ENCODE assay signal across 8 cellular contexts in the genomic region with DNA sequence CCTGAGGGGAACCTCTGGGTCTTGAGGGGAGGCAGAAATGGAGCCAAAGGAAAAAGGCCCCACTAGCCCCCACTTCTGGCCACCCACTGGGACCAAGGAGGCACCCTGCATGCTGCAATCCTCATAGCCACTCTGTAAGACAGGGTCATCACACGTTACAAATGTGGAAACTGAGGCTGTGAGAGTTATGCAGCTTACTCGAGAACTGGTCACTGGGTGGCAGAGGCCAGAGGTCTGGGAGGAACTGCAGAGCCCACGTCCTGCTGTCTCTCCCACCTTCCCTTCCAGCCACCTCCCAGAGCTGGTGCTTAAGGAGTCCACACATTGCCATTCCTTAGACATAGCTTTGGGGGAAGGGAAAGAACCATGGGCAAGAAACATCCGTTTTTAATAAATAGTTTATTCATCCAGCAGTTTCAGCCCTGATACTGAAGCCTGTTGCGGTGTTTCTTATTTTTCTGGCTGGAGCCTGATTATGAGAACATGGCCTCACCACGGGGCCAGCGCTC. TPM values are rescaled to one million over a fixed set of nuclear protein-coding genes. Genes with fewer than 3 reads are reported as not detected.
DNase-seq lines count a peak whose midpoint lies in the region; ATAC-seq and TF ChIP-seq lines count a peak whose summit lies in the region.

No MANE protein-coding gene starts in this region.

- 24% methylated on average over 7 of the region's 7 CpGs for WGBS in right cardiac atrium

- H3K4me1 ChIP-seq in right cardiac atrium (ENCODE audit: control insufficient read depth, insufficient read depth, low read length): peaks cover 3% of the 10 kb centered on the region
- H3K4me1 ChIP-seq in gastrocnemius medialis: peaks cover 32 to 40% of the 10 kb centered on the region in 2 donors
- peaks cover 6% of the 10 kb centered on the region for H3K4me1 ChIP-seq in CD8-positive, alpha-beta memory T cell (ENCODE audit: insufficient read depth, low read length)

- intact Hi-C loops in activated T-helper 1 cell treated with anti-CD3 and anti-CD28 coated beads, Interleukin-12 subunit alpha, Interleukin-12 subunit beta, Interleukin-2, Interleukin-4 antibody, amounts not matched to agents 30 ng/mL and 10 ng/mL and 1 ng/mL, durations not matched to agents 14 hours and 24 hours and 36 hours (cut with micrococcal nuclease): loop anchor here (1.0 kb wide), 1 partner anchor 256 kb away; no protein-coding TSS in a partner anchor
- intact Hi-C loops in right cardiac atrium (cut with DNase I) (loop anchor here (2.0 to 10.0 kb wide), 4 partner anchors 254 to 384 kb away; partner anchors contain the start of gene GRM4 (in 1 of the 4)), gastrocnemius medialis (cut with DNase I; ENCODE audit: low total_unique reads) (loop anchor here (1.0 to 2.0 kb wide), 3 partner anchors 18 to 383 kb away; partner anchors contain the start of gene LEMD2)

- ATAC-seq in right cardiac atrium (peak; percentile 5 to 15), gastrocnemius medialis (peak in 1 of 2 donors; percentile 1)

- H3K27ac ChIP-seq in right cardiac atrium (ENCODE audit: low read length) (no peak overlapping the region), gastrocnemius medialis (peak overlapping the region; percentile 66 to 82 (median 70))
- H3K27ac ChIP-seq in CD8-positive, alpha-beta memory T cell (ENCODE audit: low read depth, low read length): no peak overlapping the region

- no peaks in the 10 kb centered on the region for H3K27me3 ChIP-seq in right cardiac atrium (ENCODE audit: control insufficient read depth, insufficient read depth)
- no peaks in the 10 kb centered on the region for H3K27me3 ChIP-seq in gastrocnemius medialis
- H3K27me3 ChIP-seq in CD8-positive, alpha-beta memory T cell (ENCODE audit: insufficient read depth, low read length, poor library complexity, severe bottlenecking): no peaks in the 10 kb centered on the region

- H3K36me3 ChIP-seq in gastrocnemius medialis: peaks cover 0 to 34% of the 10 kb centered on the region in 2 donors
- H3K36me3 ChIP-seq in CD8-positive, alpha-beta memory T cell (ENCODE audit: insufficient read depth, low read length): peaks cover 22% of the 10 kb centered on the region

- peak; percentile 11 for TF ChIP-seq CTCF in GM10266 (IDR thresholded peaks at IDR 0.05; ENCODE audit: control insufficient read depth, insufficient read depth, low read depth, missing control alignments)
- no peak for TF ChIP-seq CTCF in gastrocnemius medialis (IDR thresholded peaks at IDR 0.05 in 4 of 5, conservative IDR thresholded peaks at IDR 0.05 in 1 of 5)

- POLR2A ChIA-PET in CD8-positive, alpha-beta memory T cell (lab: Charles Lee): interaction anchor here (1.1 kb wide), 1 partner anchor 18 kb away, joined by 4 read pairs; the partner anchor contains the start of gene LEMD2

- H3K9me3 Mint-ChIP-seq in activated T-helper 1 cell treated with anti-CD3 and anti-CD28 coated beads, Interleukin-12 subunit alpha, Interleukin-12 subunit beta, Interleukin-2, Interleukin-4 antibody, amounts not matched to agents 30 ng/mL and 10 ng/mL and 1 ng/mL, durations not matched to agents 14 hours and 24 hours and 36 hours: no peaks in the 10 kb centered on the region
- no peaks in the 10 kb centered on the region for H3K9me3 Mint-ChIP-seq in CD8-positive, alpha-beta memory T cell

- no peak for TF ChIP-seq POLR2A in gastrocnemius medialis (IDR thresholded peaks at IDR 0.05)

- no peak overlapping the region for H3K4me3 Mint-ChIP-seq in activated T-helper 1 cell treated with anti-CD3 and anti-CD28 coated beads, Interleukin-12 subunit alpha, Interleukin-12 subunit beta, Interleukin-2, Interleukin-4 antibody, amounts not matched to agents 30 ng/mL and 10 ng/mL and 1 ng/mL, durations not matched to agents 14 hours and 24 hours and 36 hours
- H3K4me3 Mint-ChIP-seq in CD8-positive, alpha-beta memory T cell: no peak overlapping the region

- in situ Hi-C loops in gastrocnemius medialis (cut with MboI; ENCODE audit: low sequenced_read_pairs in 4 of 4): loop anchor here in 3 of 4 donors (10.0 to 25.0 kb wide), 4 partner anchors 66 to 391 kb away; no protein-coding TSS in a partner anchor

- peaks cover 7% of the 10 kb centered on the region for H3K27me3 Mint-ChIP-seq in activated T-helper 1 cell treated with anti-CD3 and anti-CD28 coated beads, Interleukin-12 subunit alpha, Interleukin-12 subunit beta, Interleukin-2, Interleukin-4 antibody, amounts not matched to agents 30 ng/mL and 10 ng/mL and 1 ng/mL, durations not matched to agents 14 hours and 24 hours and 36 hours (ENCODE audit: insufficient read depth)
- H3K27me3 Mint-ChIP-seq in CD8-positive, alpha-beta memory T cell: peaks cover 4 to 15% of the 10 kb centered on the region in 2 donors

- peak overlapping the region; percentile 13 for H3K27ac Mint-ChIP-seq in activated T-helper 1 cell treated with anti-CD3 and anti-CD28 coated beads, Interleukin-12 subunit alpha, Interleukin-12 subunit beta, Interleukin-2, Interleukin-4 antibody, amounts not matched to agents 30 ng/mL and 10 ng/mL and 1 ng/mL, durations not matched to agents 14 hours and 24 hours and 36 hours
- peak overlapping the region in 2 of 8 donors; percentile 9 to 86 for H3K27ac Mint-ChIP-seq in CD8-positive, alpha-beta memory T cell

- CTCF ChIA-PET in CD8-positive, alpha-beta memory T cell (lab: Charles Lee): interaction anchor here (0.8 to 8.6 kb wide), 34 partner anchors 8 to 397 kb away, joined by 3 to 106 read pairs (median 4); partner anchors contain the start of genes GRM4, LEMD2 and UQCC2

- no peaks in the 10 kb centered on the region for H3K9me3 ChIP-seq in right cardiac atrium (ENCODE audit: control insufficient read depth, low read length)
- no peaks in the 10 kb centered on the region for H3K9me3 ChIP-seq in gastrocnemius medialis
- no peaks in the 10 kb centered on the region for H3K9me3 ChIP-seq in CD8-positive, alpha-beta memory T cell (ENCODE audit: low read length)

- H3K4me1 Mint-ChIP-seq in activated T-helper 1 cell treated with anti-CD3 and anti-CD28 coated beads, Interleukin-12 subunit alpha, Interleukin-12 subunit beta, Interleukin-2, Interleukin-4 antibody, amounts not matched to agents 30 ng/mL and 10 ng/mL and 1 ng/mL, durations not matched to agents 14 hours and 24 hours and 36 hours (ENCODE audit: low read depth): no peaks in the 10 kb centered on the region
- peaks cover 13 to 23% (median 16%) of the 10 kb centered on the region in 3 donors for H3K4me1 Mint-ChIP-seq in CD8-positive, alpha-beta memory T cell

- DNase-seq in GM10266 (ENCODE audit: extremely low spot score) (no peak), right cardiac atrium (peak in 1 of 3 donors; percentile 64), gastrocnemius medialis (no peak), A172 (ENCODE audit: low spot score) (no peak), GF-D8 (lab: John Stamatoyannopoulos, UW) (no peak), 8988T (no peak)
- DNase-seq in activated T-helper 1 cell treated with anti-CD3 and anti-CD28 coated beads, Interleukin-12 subunit alpha, Interleukin-12 subunit beta, Interleukin-2, Interleukin-4 antibody, amounts not matched to agents 30 ng/mL and 10 ng/mL and 1 ng/mL, durations not matched to agents 14 hours and 24 hours and 36 hours (ENCODE audit: low spot score): no peak
- no peak for DNase-seq in CD8-positive, alpha-beta memory T cell

- H3K4me3 ChIP-seq in right cardiac atrium (ENCODE audit: low read length) (no peak overlapping the region), gastrocnemius medialis (no peak overlapping the region)
- no peak overlapping the region for H3K4me3 ChIP-seq in CD8-positive, alpha-beta memory T cell (ENCODE audit: low read length)

- H3K36me3 Mint-ChIP-seq in activated T-helper 1 cell treated with anti-CD3 and anti-CD28 coated beads, Interleukin-12 subunit alpha, Interleukin-12 subunit beta, Interleukin-2, Interleukin-4 antibody, amounts not matched to agents 30 ng/mL and 10 ng/mL and 1 ng/mL, durations not matched to agents 14 hours and 24 hours and 36 hours (ENCODE audit: low read depth): peaks cover 12% of the 10 kb centered on the region
- peaks cover 0 to 38% (median 2%) of the 10 kb centered on the region in 3 donors for H3K36me3 Mint-ChIP-seq in CD8-positive, alpha-beta memory T cell

RNA-seq across cellular contexts. Expression of gene LEMD2, which starts 18.0 kb away (rescaled TPM):
- total RNA-seq in activated T-helper 1 cell treated with anti-CD3 and anti-CD28 coated beads, Interleukin-12 subunit alpha, Interleukin-12 subunit beta, Interleukin-2, Interleukin-4 antibody, amounts not matched to agents 30 ng/mL and 10 ng/mL and 1 ng/mL, durations not matched to agents 14 hours and 24 hours and 36 hours: 63.6 and 64.4 TPM in 2 replicates
- 10 to 100 TPM; 29.5 to 34.6 (median 32.9) TPM for total RNA-seq in right cardiac atrium
- 33.2 TPM for polyA plus RNA-seq in right cardiac atrium
- 10 to 100 TPM; 34.1 to 39.1 (median 38.1) TPM for total RNA-seq in gastrocnemius medialis
- 10 to 100 TPM; 51.8 to 55.5 TPM for total RNA-seq in CD8-positive, alpha-beta memory T cell
- 45.4 TPM for polyA plus RNA-seq in CD8-positive, alpha-beta memory T cell
- 48.8 and 50.8 TPM in 2 replicates for total RNA-seq in A172 (2014; rRNA removed; shearing (Covaris generic))

RNA-seq across cellular contexts. Expression of gene IP6K3, which starts 24.2 kb away (rescaled TPM):
- not detected in 2 replicates for total RNA-seq in activated T-helper 1 cell treated with anti-CD3 and anti-CD28 coated beads, Interleukin-12 subunit alpha, Interleukin-12 subunit beta, Interleukin-2, Interleukin-4 antibody, amounts not matched to agents 30 ng/mL and 10 ng/mL and 1 ng/mL, durations not matched to agents 14 hours and 24 hours and 36 hours
- 10 to 100 TPM in 3 of 4 donors, 1 to 10 TPM in 1; 10.0 to 44.4 (median 27.1) TPM for total RNA-seq in right cardiac atrium
- 14.4 TPM for polyA plus RNA-seq in right cardiac atrium
- 100 to 1,000 TPM; 287 to 570 (median 348) TPM for total RNA-seq in gastrocnemius medialis
- not detected for total RNA-seq in CD8-positive, alpha-beta memory T cell
- polyA plus RNA-seq in CD8-positive, alpha-beta memory T cell: not detected
- total RNA-seq in A172 (2014; rRNA removed; shearing (Covaris generic)): 6.8 and 6.9 TPM in 2 replicates

RNA-seq across cellular contexts. Expression of gene MLN, which starts 32.9 kb away (rescaled TPM):
- not detected in 2 replicates for total RNA-seq in activated T-helper 1 cell treated with anti-CD3 and anti-CD28 coated beads, Interleukin-12 subunit alpha, Interleukin-12 subunit beta, Interleukin-2, Interleukin-4 antibody, amounts not matched to agents 30 ng/mL and 10 ng/mL and 1 ng/mL, durations not matched to agents 14 hours and 24 hours and 36 hours
- total RNA-seq in right cardiac atrium: not detected
- not detected for polyA plus RNA-seq in right cardiac atrium
- total RNA-seq in gastrocnemius medialis: not detected
- not detected for total RNA-seq in CD8-positive, alpha-beta memory T cell
- not detected for polyA plus RNA-seq in CD8-positive, alpha-beta memory T cell
- total RNA-seq in A172 (2014; rRNA removed; shearing (Covaris generic)): not detected in 2 replicates

RNA-seq across cellular contexts. Expression of gene UQCC2, which starts 59.4 kb away (rescaled TPM):
- total RNA-seq in activated T-helper 1 cell treated with anti-CD3 and anti-CD28 coated beads, Interleukin-12 subunit alpha, Interleukin-12 subunit beta, Interleukin-2, Interleukin-4 antibody, amounts not matched to agents 30 ng/mL and 10 ng/mL and 1 ng/mL, durations not matched to agents 14 hours and 24 hours and 36 hours: 123 and 139 TPM in 2 replicates
- total RNA-seq in right cardiac atrium (100 to 1,000 TPM; 188 to 264 (median 233) TPM), gastrocnemius medialis (100 to 1,000 TPM in 1 of 4 donors, 10 to 100 TPM in 3; 50.7 to 101 (median 63.5) TPM)
- polyA plus RNA-seq in right cardiac atrium: 376 TPM
- total RNA-seq in CD8-positive, alpha-beta memory T cell: 100 to 1,000 TPM; 150 to 157 TPM
- 46.7 TPM for polyA plus RNA-seq in CD8-positive, alpha-beta memory T cell
- total RNA-seq in A172 (2014; rRNA removed; shearing (Covaris generic)): 46.1 and 70.3 TPM in 2 replicates

Comparison
In these comparisons a context has a peak if more than half of its experiments do, and no peak if none do; other contexts are left out.
1. H3K27ac ChIP-seq: peak in gastrocnemius medialis (4 of 4); none in right cardiac atrium (single experiment) and CD8-positive, alpha-beta memory T cell (single experiment).
2. RNA of gene IP6K3, which starts 24.2 kb away (total RNA-seq): 287 to 570 TPM in gastrocnemius medialis; 10.0 to 44.4 TPM in right cardiac atrium, 6.8 to 6.9 TPM in A172, not detected in activated T-helper 1 cell treated with anti-CD3 and anti-CD28 coated beads, Interleukin-12 subunit alpha, Interleukin-12 subunit beta, Interleukin-2, Interleukin-4 antibody, amounts not matched to agents 30 ng/mL and 10 ng/mL and 1 ng/mL, durations not matched to agents 14 hours and 24 hours and 36 hours and not detected in CD8-positive, alpha-beta memory T cell; every median in the first group is over 4 times any median in the second.